18 cellular contexts compared by ENCODE assay signal in the genomic region with DNA sequence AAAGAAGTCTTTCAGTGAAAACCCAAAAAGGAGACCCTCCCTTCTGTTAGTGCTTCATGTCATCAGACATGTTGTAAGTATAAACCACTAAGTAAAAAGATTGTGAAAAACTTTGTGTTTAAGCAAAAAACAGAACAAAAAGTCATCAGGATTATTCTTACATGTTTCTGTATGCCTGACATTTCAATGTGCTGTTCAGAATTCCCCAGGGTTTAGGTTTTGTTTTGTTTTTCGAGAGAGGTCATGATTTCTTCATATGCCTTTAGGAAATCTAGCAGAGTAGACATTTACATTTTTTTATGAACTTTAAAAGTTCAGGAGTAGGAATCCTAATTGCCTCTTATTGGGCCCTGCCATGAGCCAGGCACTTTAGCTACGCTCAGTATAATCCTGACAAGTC.
DNase-seq lines count a peak whose midpoint lies in the region; ATAC-seq, FAIRE-seq and TF ChIP-seq lines count a peak whose summit lies in the region.
"Had no signal": no experiment of that assay in that cellular context is flagged by ENCODE, and none has a peak within 500 bp of the region (broad histone marks: within the 10 kb centered on the region; RNA-seq: fewer than 3 reads in every experiment).

No MANE protein-coding gene starts in this region.

- H3K27me3 ChIP-seq in gastrocnemius medialis (no peaks in the 10 kb centered on the region), HepG2 (ENCODE audit: control insufficient read depth in 1 of 2, insufficient read depth in 2 of 2, low read length in 2 of 2) (no peaks in the 10 kb centered on the region)
- H3K27me3 ChIP-seq: upper lobe of left lung had no signal

- H3K4me3 Mint-ChIP-seq in activated CD4-positive, alpha-beta memory T cell treated with anti-CD3 and anti-CD28 coated beads for 36 hours, result no peak overlapping the region
- H3K4me3 Mint-ChIP-seq: activated CD4-positive, alpha-beta T cell treated with anti-CD3 and anti-CD28 coated beads, Interleukin-2, amount 10 ng/mL, durations not matched to agents 7 days and 5 days; GM23338 had no signal

- no peak overlapping the region for H3K9ac ChIP-seq in HepG2 (ENCODE audit: insufficient read depth, low read depth, low read length)

- intact Hi-C loops in gastrocnemius medialis (cut with DNase I; ENCODE audit: low total_unique reads) (loop anchor here (1.0 kb wide), 1 partner anchor 304 kb away; no protein-coding TSS in a partner anchor), HepG2 (cut with micrococcal nuclease; ENCODE audit: unreplicated experiment) (loop anchor here (2.0 to 10.0 kb wide), 3 partner anchors 210 to 344 kb away; a partner anchor contains a TSS)
- intact Hi-C loops in activated CD4-positive, alpha-beta memory T cell treated with anti-CD3 and anti-CD28 coated beads for 36 hours (cut with micrococcal nuclease), result no loop called here

- H3K27me3 Mint-ChIP-seq in activated CD4-positive, alpha-beta memory T cell treated with anti-CD3 and anti-CD28 coated beads for 36 hours, result no peaks in the 10 kb centered on the region
- H3K27me3 Mint-ChIP-seq: activated CD4-positive, alpha-beta T cell treated with anti-CD3 and anti-CD28 coated beads, Interleukin-2, amount 10 ng/mL, durations not matched to agents 7 days and 5 days had no signal

- no peak for TF ChIP-seq CTCF in A549 (IDR thresholded peaks at IDR 0.05)
- no peak for TF ChIP-seq CTCF in fibroblast of villous mesenchyme (IDR thresholded peaks at IDR 0.05; ENCODE audit: insufficient read depth, low read depth, low read length)
- no peak for TF ChIP-seq CTCF in gastrocnemius medialis (IDR thresholded peaks at IDR 0.05 in 4 of 5, conservative IDR thresholded peaks at IDR 0.05 in 1 of 5)
- TF ChIP-seq CTCF in HepG2 (CRISPR knock-in tag; IDR thresholded peaks at IDR 0.05), result no peak
- TF ChIP-seq CTCF in GM13977 (IDR thresholded peaks at IDR 0.05; ENCODE audit: extremely low read depth, insufficient read depth, missing control alignments), result no peak

- H3K27ac ChIP-seq in A549 (peak overlapping the region; percentile 45 to 77; a peak in 5 of 6 replicates), gastrocnemius medialis (peak overlapping the region; percentile 18 to 48 (median 42)), HepG2 (ENCODE audit: extremely low read length, insufficient read depth, low read length) (no peak overlapping the region)
- H3K27ac ChIP-seq: C4-2B, upper lobe of left lung had no signal

- WGBS in A549 (ENCODE audit: missing lambda C conversion rate), result 68% methylated on average over 2 of the region's 2 CpGs
- WGBS in HepG2 (ENCODE audit: low lambda C conversion rate), result 95% methylated on average over 2 of the region's 2 CpGs

- H3K27ac Mint-ChIP-seq in activated CD4-positive, alpha-beta memory T cell treated with anti-CD3 and anti-CD28 coated beads for 36 hours, result no peak overlapping the region
- H3K27ac Mint-ChIP-seq: activated CD4-positive, alpha-beta T cell treated with anti-CD3 and anti-CD28 coated beads, Interleukin-2, amount 10 ng/mL, durations not matched to agents 7 days and 5 days; GM23338 had no signal

- TF ChIP-seq EP300 in A549 (IDR thresholded peaks at IDR 0.05) (no peak), HepG2 (IDR thresholded peaks at IDR 0.05; ENCODE audit: low read depth in 2 of 2, low read length in 2 of 2) (no peak), HepG2 (CRISPR knock-in tag; IDR thresholded peaks at IDR 0.05; ENCODE audit: borderline replicate concordance) (no peak)

- ATAC-seq in A549, result no peak
- no peak for ATAC-seq in gastrocnemius medialis
- no peak for ATAC-seq in HepG2
- no peak for ATAC-seq in GM18870 (IDR thresholded peaks at IDR 0.05; ENCODE audit: unreplicated experiment)
- ATAC-seq: GM23338 had no signal

- H3K4me3 ChIP-seq in A549, result no peak overlapping the region
- H3K4me3 ChIP-seq in fibroblast of villous mesenchyme (ENCODE audit: low read depth, low read length), result no peak overlapping the region
- H3K4me3 ChIP-seq in gastrocnemius medialis, result no peak overlapping the region
- no peak overlapping the region for H3K4me3 ChIP-seq in HepG2 (replicated peaks in 1 of 3; ENCODE audit: insufficient read depth in 1 of 3, low read depth in 2 of 3, low read length in 3 of 3)
- H3K4me3 ChIP-seq: GM23338, upper lobe of left lung had no signal

- no peaks in the 10 kb centered on the region for H3K4me1 Mint-ChIP-seq in activated CD4-positive, alpha-beta memory T cell treated with anti-CD3 and anti-CD28 coated beads for 36 hours (ENCODE audit: low read depth)
- H3K4me1 Mint-ChIP-seq: activated CD4-positive, alpha-beta T cell treated with anti-CD3 and anti-CD28 coated beads, Interleukin-2, amount 10 ng/mL, durations not matched to agents 7 days and 5 days had no signal

- H3K4me1 ChIP-seq in A549, result peaks cover 10% of the 10 kb centered on the region; the same call in 2 of the 3 replicates
- H3K4me1 ChIP-seq in gastrocnemius medialis, result peaks cover 8 to 14% of the 10 kb centered on the region in 2 donors
- peaks cover 5% of the 10 kb centered on the region for H3K4me1 ChIP-seq in HepG2 (ENCODE audit: insufficient read depth, low read length)

- H3K9me3 Mint-ChIP-seq in activated CD4-positive, alpha-beta memory T cell treated with anti-CD3 and anti-CD28 coated beads for 36 hours, result no peaks in the 10 kb centered on the region
- H3K9me3 Mint-ChIP-seq: activated CD4-positive, alpha-beta T cell treated with anti-CD3 and anti-CD28 coated beads, Interleukin-2, amount 10 ng/mL, durations not matched to agents 7 days and 5 days; GM23338 had no signal

- in situ Hi-C loops in gastrocnemius medialis (cut with MboI; ENCODE audit: low sequenced_read_pairs in 4 of 4) (loop anchor here in 3 of 4 donors (5.0 to 10.0 kb wide), 4 partner anchors 310 to 350 kb away; no protein-coding TSS in a partner anchor), HepG2 (cut with HindIII; ENCODE audit: extremely low pct_ligation_motif_present, low pct_unique_long_range_greater_than_20kb) (loop anchor here (10.0 kb wide), 1 partner anchor 310 kb away; no protein-coding TSS in a partner anchor), GM13977 (cut with MboI; ENCODE audit: low pct_unique_long_range_greater_than_20kb, low sequenced_read_pairs, unreplicated experiment) (loop anchor here (25.0 kb wide), 2 partner anchors 297 to 922 kb away; a partner anchor contains a TSS)

- no TSS peak for BruUV-seq in HepG2 (replicated peaks; lab: Mats Ljungman, UMichigan)

- H3K36me3 Mint-ChIP-seq in activated CD4-positive, alpha-beta memory T cell treated with anti-CD3 and anti-CD28 coated beads for 36 hours, result peaks cover 23% of the 10 kb centered on the region

- no peaks in the 10 kb centered on the region for H3K79me2 ChIP-seq in HepG2 (ENCODE audit: insufficient read depth, low read length)

- H3K36me3 ChIP-seq in gastrocnemius medialis (peaks cover 0 to 56% of the 10 kb centered on the region in 2 donors), HepG2 (replicated peaks in 1 of 2; ENCODE audit: control insufficient read depth in 1 of 2, insufficient read depth in 2 of 2, low read length in 2 of 2) (peaks cover 8 to 34% of the 10 kb centered on the region in 2 experiments)

- POLR2A ChIA-PET in A549 (lab: Yijun Ruan, JAX) (no interaction called here), HepG2 (lab: Yijun Ruan, JAX) (interaction anchor here (3.5 kb wide), 1 partner anchor 303 kb away, joined by 32 read pairs; a partner anchor contains a TSS)
- POLR2A ChIA-PET in activated CD4-positive, alpha-beta memory T cell treated with anti-CD3 and anti-CD28 coated beads for 36 hours (lab: Charles Lee), result no interaction called here

- FAIRE-seq in A549 (lab: Jason Lieb, UNC) (no peak), HepG2 (lab: Jason Lieb, UNC) (no peak)
- FAIRE-seq: colon had no signal

- TF ChIP-seq RAD21 in A549 (conservative IDR thresholded peaks at IDR 0.05 in 1 of 2, IDR thresholded peaks at IDR 0.05 in 1 of 2) (no peak), HepG2 (CRISPR knock-in tag; IDR thresholded peaks at IDR 0.05) (no peak)

- H2AFZ ChIP-seq in HepG2 (ENCODE audit: low read length), result no peak overlapping the region
- H2AFZ ChIP-seq: GM23338 had no signal

- H4K20me1 ChIP-seq in HepG2 (ENCODE audit: insufficient read depth, low read length), result no peaks in the 10 kb centered on the region

- TF ChIP-seq POLR2A in A549 (IDR thresholded peaks at IDR 0.05; ENCODE audit: low read length), result no peak
- no peak for TF ChIP-seq POLR2A in gastrocnemius medialis (IDR thresholded peaks at IDR 0.05)
- no peak for TF ChIP-seq POLR2A in HepG2 (IDR thresholded peaks at IDR 0.05; ENCODE audit: insufficient read depth in 1 of 2, low read depth in 2 of 2, low read length in 2 of 2)

- H3K9me3 ChIP-seq in A549 (no peaks in the 10 kb centered on the region), gastrocnemius medialis (no peaks in the 10 kb centered on the region), HepG2 (ENCODE audit: low read length) (no peaks in the 10 kb centered on the region)
- H3K9me3 ChIP-seq: upper lobe of left lung had no signal

- CTCF ChIA-PET in A549 (lab: Yijun Ruan, JAX) (interaction anchor here (0.8 to 6.3 kb wide), 10 partner anchors 10 to 344 kb away, joined by 3 to 60 read pairs (median 5); a partner anchor contains a TSS), HepG2 (lab: Yijun Ruan, JAX; ENCODE audit: low intra/inter-chr PET ratio, low total read pairs) (interaction anchor here (2.4 to 3.3 kb wide), 2 partner anchors 304 to 344 kb away, joined by 17 to 25 read pairs; no protein-coding TSS in a partner anchor)
- CTCF ChIA-PET in activated CD4-positive, alpha-beta memory T cell treated with anti-CD3 and anti-CD28 coated beads for 36 hours (lab: Charles Lee), result interaction anchor here (0.7 to 6.7 kb wide), 9 partner anchors 8 to 350 kb away, joined by 3 to 92 read pairs (median 4); a partner anchor contains a TSS

- H3K4me2 ChIP-seq in A549 (no peak overlapping the region), HepG2 (ENCODE audit: low read depth, low read length) (no peak overlapping the region)
- H3K4me2 ChIP-seq: GM23338 had no signal

- DNase-seq in A549 (ENCODE audit: low read depth in 1 of 2, low spot score in 1 of 2) (no peak), amniotic epithelial cell (ENCODE audit: low read depth) (peak; percentile 56), fibroblast of villous mesenchyme (ENCODE audit: low read depth) (peak; percentile 70), gastrocnemius medialis (no peak), HepG2 (ENCODE audit: low spot score) (no peak), GM13977 (ENCODE audit: low spot score) (no peak)
- DNase-seq in activated CD4-positive, alpha-beta memory T cell treated with anti-CD3 and anti-CD28 coated beads for 36 hours, result no peak
- DNase-seq: activated CD4-positive, alpha-beta T cell treated with anti-CD3 and anti-CD28 coated beads, Interleukin-2, amount 10 ng/mL, durations not matched to agents 7 days and 5 days; glutamatergic neuron; left ventricle myocardium superior; MM.1S; NCI-H1930; stimulated activated CD4-positive, alpha-beta T cell treated with anti-CD3 and anti-CD28 coated beads, Interleukin-15, amount 100 ng/mL, for 24 hours; upper lobe of left lung had no signal

TF ChIP-seq in A549, 52 proteins besides CTCF, POLR2A, EP300 and RAD21 (continues in another document):
- no peak for TF ChIP-seq NR3C1 (IDR thresholded peaks at IDR 0.05)
- TF ChIP-seq SREBF2 (IDR thresholded peaks at IDR 0.05), result no peak

TF ChIP-seq in HepG2, 621 proteins besides CTCF, POLR2A, EP300 and RAD21 (continues in another document):
- TF ChIP-seq ZFAT (CRISPR knock-in tag; conservative IDR thresholded peaks at IDR 0.05) (no peak), ZNF737 (CRISPR knock-in tag; IDR thresholded peaks at IDR 0.05; ENCODE audit: borderline replicate concordance) (no peak), ZNF616 (CRISPR knock-in tag; IDR thresholded peaks at IDR 0.05; ENCODE audit: low read depth) (no peak), FOXM1 (CRISPR knock-in tag; IDR thresholded peaks at IDR 0.05) (no peak)

Comparison
In these comparisons a context has a peak if more than half of its experiments do, and no peak if none do; other contexts are left out.
1. DNase-seq: peak in amniotic epithelial cell (single experiment) and fibroblast of villous mesenchyme (single experiment); none in A549 (0 of 2), gastrocnemius medialis (0 of 2), HepG2 (single experiment), GM13977 (single experiment) and activated CD4-positive, alpha-beta memory T cell treated with anti-CD3 and anti-CD28 coated beads for 36 hours (single experiment).